In genomic region chr10:23448323-23448722, GRCh38 we compare ENCODE assay signal across 20 cellular contexts. TPM values are rescaled to one million over a fixed set of nuclear protein-coding genes. Genes with fewer than 3 reads are reported as not detected.
DNase-seq lines count a peak whose midpoint lies in the region; ATAC-seq and TF ChIP-seq lines count a peak whose summit lies in the region.
"Had no signal": no experiment of that assay in that cellular context is flagged by ENCODE, and none has a peak within 500 bp of the region (broad histone marks: within the 10 kb centered on the region; RNA-seq: fewer than 3 reads in every experiment).

No MANE protein-coding gene starts in this region.

- no peak overlapping the region for H2BK15ac ChIP-seq in neuronal stem cell (ENCODE audit: low read length)

- H3K4me2 ChIP-seq in OCI-LY7 (ENCODE audit: low read length) (peak overlapping the region; percentile 64), neuronal stem cell (ENCODE audit: insufficient read depth, low read length, poor library complexity, severe bottlenecking) (no peak overlapping the region)
- H3K4me2 ChIP-seq: SK-N-SH had no signal

- no peak overlapping the region for H3K23ac ChIP-seq in neuronal stem cell (ENCODE audit: low read depth, low read length, poor library complexity)

- H4K8ac ChIP-seq in neuronal stem cell (ENCODE audit: low read depth, low read length) = no peak overlapping the region

- peak overlapping the region; percentile 57 for H3K27ac ChIP-seq in CD4-positive, CD25-positive, alpha-beta regulatory T cell (ENCODE audit: insufficient read depth, low read length, poor library complexity, severe bottlenecking)
- H3K27ac ChIP-seq in OCI-LY7 (ENCODE audit: low read depth, low read length, poor library complexity, severe bottlenecking) (peak overlapping the region; percentile 38), mesodermal cell (ENCODE audit: low read depth, low read length, severe bottlenecking) (peak overlapping the region; percentile 13), neuronal stem cell (replicated peaks; ENCODE audit: low read length) (no peak overlapping the region)
- H3K27ac ChIP-seq: 22Rv1, cardiac muscle cell, esophagus muscularis mucosa had no signal

- no peaks in the 10 kb centered on the region for H3K79me2 ChIP-seq in OCI-LY7 (ENCODE audit: insufficient read depth, low read depth, low read length)

- peaks cover 32% of the 10 kb centered on the region for H3K4me1 Mint-ChIP-seq in T-helper 1 cell treated with Interleukin-12 subunit alpha and Interleukin-12 subunit beta and Interleukin-4 antibody, amounts not matched to agents 30 μg/mL and 1 μg/mL, for 36 hours (ENCODE audit: low read depth)
- peaks cover 22 to 62% (median 47%) of the 10 kb centered on the region in 4 donors for H3K4me1 Mint-ChIP-seq in CD4-positive, CD25-positive, alpha-beta regulatory T cell
- H3K4me1 Mint-ChIP-seq: H9 had no signal

- H3K4me3 ChIP-seq in CD4-positive, CD25-positive, alpha-beta regulatory T cell (ENCODE audit: low read depth, low read length) = peak overlapping the region; percentile 47
- H3K4me3 ChIP-seq in OCI-LY7 (ENCODE audit: low read depth, low read length, poor library complexity, severe bottlenecking) (peak overlapping the region; percentile 30), mesodermal cell (ENCODE audit: extremely low read depth, insufficient read depth, low read length, poor library complexity, severe bottlenecking) (no peak overlapping the region), neuronal stem cell (ENCODE audit: low read length in 2 of 2) (no peak overlapping the region)
- H3K4me3 ChIP-seq: cardiac muscle cell, dorsolateral prefrontal cortex, esophagus muscularis mucosa, left lung had no signal

- WGBS in mesodermal cell (ENCODE audit: insufficient coverage in 2 of 2), 2 experiments = no CpG with 5 or more reads among the region's 2 CpGs
- WGBS in neuronal stem cell (ENCODE audit: extremely low coverage in 2 of 2, insufficient read length in 2 of 2, insufficient replicate concordance in 1 of 2), 2 donors = no CpG with 5 or more reads among the region's 2 CpGs

- H4K91ac ChIP-seq in neuronal stem cell (ENCODE audit: low read depth, low read length, poor library complexity) = no peak overlapping the region

- POLR2A ChIA-PET in OCI-LY7 (lab: Charles Lee) = interaction anchor here (0.6 to 1.1 kb wide), 4 partner anchors 10 to 86 kb away, joined by 3 to 4 read pairs (median 3); no protein-coding TSS in a partner anchor

- ATAC-seq in CD4-positive, CD25-positive, alpha-beta regulatory T cell (ENCODE audit: low read depth in 2 of 2) = no peak
- no peak for ATAC-seq in GM21825 (IDR thresholded peaks at IDR 0.05; ENCODE audit: unreplicated experiment)

- H3K79me1 ChIP-seq in neuronal stem cell (ENCODE audit: low read depth, low read length) = no peaks in the 10 kb centered on the region

- H3K14ac ChIP-seq in neuronal stem cell (ENCODE audit: low read length) = no peak overlapping the region

- no peaks in the 10 kb centered on the region for H3K9me3 ChIP-seq in CD4-positive, CD25-positive, alpha-beta regulatory T cell (ENCODE audit: control insufficient read depth in 2 of 2, low read length in 2 of 2)
- H3K9me3 ChIP-seq in OCI-LY7 (ENCODE audit: low read length) (no peaks in the 10 kb centered on the region), mesodermal cell (ENCODE audit: control insufficient read depth, low read length) (no peaks in the 10 kb centered on the region), neuronal stem cell (replicated peaks in 1 of 2; ENCODE audit: control insufficient read depth in 2 of 2, insufficient read depth in 1 of 2, low read depth in 1 of 2, low read length in 2 of 2) (no peaks in the 10 kb centered on the region)
- H3K9me3 ChIP-seq: esophagus muscularis mucosa, left lung, SK-N-SH had no signal

- H3K9ac ChIP-seq in neuronal stem cell (ENCODE audit: low read depth, low read length, poor library complexity) = no peak overlapping the region
- H3K9ac ChIP-seq: SK-N-SH had no signal

- no peak for DNase-seq in T-helper 1 cell
- DNase-seq in CD4-positive, CD25-positive, alpha-beta regulatory T cell = no peak
- DNase-seq in OCI-LY7 (ENCODE audit: low spot score) = no peak
- no peak for DNase-seq in neuronal stem cell (ENCODE audit: low spot score)
- no peak for DNase-seq in stimulated activated CD4-positive, alpha-beta T cell treated with anti-CD3 and anti-CD28 coated beads, Interleukin-12 subunit alpha, Interleukin-12 subunit beta, amount 100 ng/mL, for 4 hours
- DNase-seq: C1 segment of cervical spinal cord, DMS79, dorsolateral prefrontal cortex, H9, left lung, NCI-H1105 treated with DMSO at 0.1 percent for 48 hours, NCI-H69, SK-N-SH had no signal

- H3K4ac ChIP-seq in neuronal stem cell (ENCODE audit: low read length) = no peak overlapping the region

- no peaks in the 10 kb centered on the region for H3K9me2 ChIP-seq in OCI-LY7 (ENCODE audit: insufficient read depth, low read length)
- H3K9me2 ChIP-seq: SK-N-SH had no signal

- no peak overlapping the region for H2BK5ac ChIP-seq in neuronal stem cell (ENCODE audit: low read length)

- CTCF ChIA-PET in OCI-LY7 (lab: Charles Lee; ENCODE audit: unreplicated experiment) = no interaction called here

- no peaks in the 10 kb centered on the region for H3K36me3 ChIP-seq in CD4-positive, CD25-positive, alpha-beta regulatory T cell (ENCODE audit: control insufficient read depth, insufficient read depth, low read length)
- no peaks in the 10 kb centered on the region for H3K36me3 ChIP-seq in OCI-LY7 (ENCODE audit: insufficient read depth, low read length)
- no peaks in the 10 kb centered on the region for H3K36me3 ChIP-seq in mesodermal cell (ENCODE audit: control insufficient read depth, insufficient read depth, low read length)
- H3K36me3 ChIP-seq in neuronal stem cell (replicated peaks in 1 of 2; ENCODE audit: control insufficient read depth in 2 of 2, insufficient read depth in 2 of 2, low read length in 2 of 2) = no peaks in the 10 kb centered on the region
- H3K36me3 ChIP-seq: cardiac muscle cell had no signal

- peak overlapping the region; percentile 93 for H3K27ac Mint-ChIP-seq in T-helper 1 cell treated with Interleukin-12 subunit alpha and Interleukin-12 subunit beta and Interleukin-4 antibody, amounts not matched to agents 30 μg/mL and 1 μg/mL, for 36 hours
- H3K27ac Mint-ChIP-seq in CD4-positive, CD25-positive, alpha-beta regulatory T cell = peak overlapping the region; percentile 76 to 91 (median 87)
- H3K27ac Mint-ChIP-seq: H9 had no signal

- peaks cover 17% of the 10 kb centered on the region for H3K4me1 ChIP-seq in CD4-positive, CD25-positive, alpha-beta regulatory T cell (ENCODE audit: control insufficient read depth, insufficient read depth, low read length, poor library complexity, severe bottlenecking)
- H3K4me1 ChIP-seq in OCI-LY7 (ENCODE audit: insufficient read depth, low read length, poor library complexity, severe bottlenecking) (peaks cover 42% of the 10 kb centered on the region), mesodermal cell (ENCODE audit: control insufficient read depth, insufficient read depth, low read length, poor library complexity, severe bottlenecking) (no peaks in the 10 kb centered on the region), neuronal stem cell (ENCODE audit: control insufficient read depth in 2 of 2, insufficient read depth in 1 of 2, low read depth in 1 of 2, low read length in 2 of 2) (peaks cover 0 to 1% of the 10 kb centered on the region in 2 donors)

- no peak overlapping the region for H2AK5ac ChIP-seq in neuronal stem cell (ENCODE audit: low read depth, low read length)

- H3K9me3 Mint-ChIP-seq in T-helper 1 cell treated with Interleukin-12 subunit alpha and Interleukin-12 subunit beta and Interleukin-4 antibody, amounts not matched to agents 30 μg/mL and 1 μg/mL, for 36 hours = no peaks in the 10 kb centered on the region
- no peaks in the 10 kb centered on the region for H3K9me3 Mint-ChIP-seq in CD4-positive, CD25-positive, alpha-beta regulatory T cell
- H3K9me3 Mint-ChIP-seq: H9, type B pancreatic cell had no signal

- no peak overlapping the region for H3K18ac ChIP-seq in neuronal stem cell (ENCODE audit: low read length)

- no peak for TF ChIP-seq CTCF in OCI-LY7 (conservative IDR thresholded peaks at IDR 0.05; ENCODE audit: low read length)

- no TSS peak for BruUV-seq in OCI-LY7 (replicated peaks; lab: Mats Ljungman, UMichigan)

- no peaks in the 10 kb centered on the region for H3K27me3 Mint-ChIP-seq in T-helper 1 cell treated with Interleukin-12 subunit alpha and Interleukin-12 subunit beta and Interleukin-4 antibody, amounts not matched to agents 30 μg/mL and 1 μg/mL, for 36 hours (ENCODE audit: low read depth)
- no peaks in the 10 kb centered on the region for H3K27me3 Mint-ChIP-seq in CD4-positive, CD25-positive, alpha-beta regulatory T cell
- H3K27me3 Mint-ChIP-seq: type B pancreatic cell had no signal

- H2AFZ ChIP-seq in OCI-LY7 (ENCODE audit: low read length) (peak overlapping the region; percentile 91; the same call in 1 of the 2 replicates), neuronal stem cell (ENCODE audit: low read length) (no peak overlapping the region)

- H2BK12ac ChIP-seq in neuronal stem cell (ENCODE audit: low read length) = no peak overlapping the region

- intact Hi-C loops in OCI-LY7 (cut with micrococcal nuclease; ENCODE audit: unreplicated experiment) = loop anchor here (5.0 kb wide), 1 partner anchor 351 kb away; the partner anchor contains the start of gene MSRB2

- H2BK120ac ChIP-seq in neuronal stem cell (ENCODE audit: low read depth, low read length) = no peak overlapping the region

- H3K4me3 Mint-ChIP-seq in T-helper 1 cell treated with Interleukin-12 subunit alpha and Interleukin-12 subunit beta and Interleukin-4 antibody, amounts not matched to agents 30 μg/mL and 1 μg/mL, for 36 hours = no peak overlapping the region
- peak overlapping the region in 3 of 4 donors; percentile 8 to 62 (median 36) for H3K4me3 Mint-ChIP-seq in CD4-positive, CD25-positive, alpha-beta regulatory T cell
- H3K4me3 Mint-ChIP-seq: H9, type B pancreatic cell had no signal

- peaks cover 10% of the 10 kb centered on the region for H3K36me3 Mint-ChIP-seq in T-helper 1 cell treated with Interleukin-12 subunit alpha and Interleukin-12 subunit beta and Interleukin-4 antibody, amounts not matched to agents 30 μg/mL and 1 μg/mL, for 36 hours (ENCODE audit: low read depth)
- peaks cover 12% of the 10 kb centered on the region for H3K36me3 Mint-ChIP-seq in CD4-positive, CD25-positive, alpha-beta regulatory T cell
- H3K36me3 Mint-ChIP-seq: type B pancreatic cell had no signal

- H3K27me3 ChIP-seq in CD4-positive, CD25-positive, alpha-beta regulatory T cell (ENCODE audit: control insufficient read depth, insufficient read depth, low read length) = no peaks in the 10 kb centered on the region
- H3K27me3 ChIP-seq in neuronal stem cell (ENCODE audit: control insufficient read depth in 3 of 3, insufficient read depth in 3 of 3, low read depth in 1 of 3, low read length in 3 of 3) = no peaks in the 10 kb centered on the region
- H3K27me3 ChIP-seq: cardiac muscle cell, dorsolateral prefrontal cortex, esophagus muscularis mucosa, left lung had no signal

- no peaks in the 10 kb centered on the region for H4K20me1 ChIP-seq in OCI-LY7 (ENCODE audit: insufficient read depth, low read length)

RNA-seq across cellular contexts. Expression of gene OTUD1, which starts 9.4 kb away (rescaled TPM):
- total RNA-seq in CD4-positive, CD25-positive, alpha-beta regulatory T cell = 86.8 TPM
- polyA plus RNA-seq in CD4-positive, CD25-positive, alpha-beta regulatory T cell = 10 to 100 TPM in 2 of 4 donors, 1 to 10 TPM in 2; 7.9 to 19.7 (median 12.5) TPM
- 4.5 and 5.5 TPM in 2 replicates for total RNA-seq in OCI-LY7 (2014; rRNA removed; shearing (Covaris generic))
- total RNA-seq in OCI-LY7 (2022) = 6.8 and 9.1 TPM in 2 replicates
- polyA plus RNA-seq in mesodermal cell (2013, experiment 1 of 2) = 8.9 TPM
- polyA plus RNA-seq in mesodermal cell (2013, experiment 2 of 2) = 7.6 TPM
- 4.2 TPM for polyA plus RNA-seq in neuronal stem cell (2013, experiment 1 of 2)
- 4.2 TPM for polyA plus RNA-seq in neuronal stem cell (2013, experiment 2 of 2)

Comparison
In these comparisons a context has a peak if more than half of its experiments do, and no peak if none do; other contexts are left out.
1. H3K4me3 ChIP-seq: peak in CD4-positive, CD25-positive, alpha-beta regulatory T cell (single experiment) and OCI-LY7 (single experiment); none in mesodermal cell (single experiment) and neuronal stem cell (0 of 2).